18 cellular contexts compared by ENCODE assay signal in genomic region chr4:184350213-184350817, GRCh38.
"Had no signal": no experiment of that assay in that cellular context is flagged by ENCODE, and none has a peak within 500 bp of the region (broad histone marks: within the 10 kb centered on the region; RNA-seq: fewer than 3 reads in every experiment).

No MANE protein-coding gene starts in this region.

- H3K9me3 Mint-ChIP-seq: naive thymus-derived CD4-positive, alpha-beta T cell had no signal

- H3K27ac ChIP-seq: parathyroid adenoma, suprapubic skin had no signal

- H3K36me3 ChIP-seq: suprapubic skin had no signal

- H3K36me3 Mint-ChIP-seq: activated naive CD8-positive, alpha-beta T cell; brain; naive thymus-derived CD4-positive, alpha-beta T cell had no signal

- H3K9me3 ChIP-seq: suprapubic skin had no signal

- H3K79me2 ChIP-seq: parathyroid adenoma had no signal

- H3K27ac Mint-ChIP-seq: activated naive CD8-positive, alpha-beta T cell; naive thymus-derived CD4-positive, alpha-beta T cell had no signal

- H3K27me3 Mint-ChIP-seq: activated CD4-positive, alpha-beta T cell treated with anti-CD3 and anti-CD28 coated beads, Interleukin-2, amount 10 ng/mL, durations not matched to agents 24 days and 14 days; activated naive CD8-positive, alpha-beta T cell had no signal

- H3K4me3 Mint-ChIP-seq: activated CD4-positive, alpha-beta T cell treated with anti-CD3 and anti-CD28 coated beads, Interleukin-2, amount 10 ng/mL, durations not matched to agents 24 days and 14 days; activated naive CD8-positive, alpha-beta T cell; brain; naive thymus-derived CD4-positive, alpha-beta T cell had no signal

- H2AFZ ChIP-seq: parathyroid adenoma had no signal

- H3K4me3 ChIP-seq: coronary artery, lung, suprapubic skin had no signal

- H3K9ac ChIP-seq: parathyroid adenoma had no signal

- H3K27me3 ChIP-seq: suprapubic skin had no signal

- DNase-seq: activated CD4-positive, alpha-beta T cell treated with anti-CD3 and anti-CD28 coated beads, Interleukin-2, amount 10 ng/mL, durations not matched to agents 24 days and 14 days; activated CD4-positive, CD25-positive, alpha-beta regulatory T cell; activated CD8-positive, alpha-beta memory T cell treated with anti-CD3 and anti-CD28 coated beads, Interleukin-2, amount 50 U/mL, for 48 hours; activated gamma-delta T cell treated with Interleukin-2 at 50 U/mL for 16 hours; amygdala; central memory CD4-positive, alpha-beta T cell; effector CD4-positive, alpha-beta T cell; foreskin fibroblast; midbrain; naive thymus-derived CD4-positive, alpha-beta T cell; stimulated activated CD4-positive, alpha-beta T cell treated with anti-CD3 and anti-CD28 coated beads, Interleukin-4, amount 100 ng/mL, for 1 hour; stimulated activated naive CD4-positive, alpha-beta T cell treated with Interleukin-2 at 50 U/mL for 16 hours had no signal

- ATAC-seq: naive thymus-derived CD4-positive, alpha-beta T cell had no signal
